Comparison of ENCODE assay signal across 8 cellular contexts in the genomic region with DNA sequence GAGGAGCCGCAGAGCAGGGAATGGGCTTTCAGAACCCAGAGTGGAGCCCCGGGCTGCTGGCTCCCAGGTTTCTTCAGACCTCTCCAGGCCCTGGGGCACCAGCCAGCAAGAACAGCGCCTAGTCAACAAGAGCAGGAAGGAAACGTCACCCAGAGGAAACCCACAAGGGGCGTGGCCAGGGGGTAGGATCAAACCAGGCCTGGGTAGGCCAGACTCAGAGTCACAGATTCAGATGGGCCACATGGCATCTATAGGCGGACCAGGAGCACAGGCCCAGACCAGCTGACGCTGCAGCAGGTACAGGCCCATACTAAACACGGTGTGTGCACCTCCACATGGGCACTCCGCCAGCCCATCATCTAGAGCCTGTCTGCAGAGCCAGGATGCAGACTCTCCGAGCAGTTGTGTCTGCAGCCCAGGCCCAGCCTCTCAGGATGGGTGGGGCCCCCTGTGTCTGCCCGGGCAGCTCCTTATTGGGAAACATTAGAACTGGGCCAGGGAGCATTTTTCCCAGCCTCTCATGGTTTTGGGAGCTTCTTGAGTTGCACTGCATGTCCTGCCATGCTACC. TPM values are rescaled to one million over a fixed set of nuclear protein-coding genes. Genes with fewer than 3 reads are reported as not detected.
DNase-seq lines count a peak whose midpoint lies in the region; ATAC-seq, FAIRE-seq and TF ChIP-seq lines count a peak whose summit lies in the region.

A gene (minus strand): TSS at position 127 of the 569 bp plus-strand sequence. CDS start 552 bp downstream, outside the sequence.

- TF ChIP-seq POLR2A in suprapubic skin (IDR thresholded peaks at IDR 0.05), result peak; percentile 64 to 71

- no peaks in the 10 kb centered on the region for H3K9me3 ChIP-seq in suprapubic skin

- in situ Hi-C loops in ACHN (cut with HindIII; ENCODE audit: low pct_ligation_motif_present, low pct_unique_long_range_greater_than_20kb, low sequenced_read_pairs), result no loop called here

- FAIRE-seq in RCC 7860 (lab: Jason Lieb, UNC), result no peak

- H3K27me3 ChIP-seq in suprapubic skin, result no peaks in the 10 kb centered on the region

- WGBS in suprapubic skin, result 5% methylated on average over 5 of the region's 11 CpGs

- H3K4me3 ChIP-seq in fibroblast of villous mesenchyme (ENCODE audit: low read depth, low read length), result peak within 1 kb of the TSS; percentile 61
- H3K4me3 ChIP-seq in suprapubic skin, result peak within 1 kb of the TSS; percentile 56

- H3K36me3 ChIP-seq in suprapubic skin, result peaks cover 20% of the 10 kb centered on the region

- TF ChIP-seq EP300 in suprapubic skin (IDR thresholded peaks at IDR 0.05), result no peak

- DNase-seq in ACHN (peak; percentile 92), RCC 7860 (ENCODE audit: low spot score) (peak; percentile 71), fibroblast of villous mesenchyme (ENCODE audit: low read depth) (peak; percentile 94), omental fat pad (ENCODE audit: low spot score) (peak; percentile 58), suprapubic skin (ENCODE audit: low spot score in 2 of 2) (peak; percentile 96)
- peak; percentile 84 to 93 for DNase-seq in activated T-helper 1 cell treated with anti-CD3 and anti-CD28 coated beads, Interleukin-2, amount 50 U/mL, for 16 hours (ENCODE audit: low read depth in 1 of 2, low spot score in 1 of 2)

- H3K4me1 ChIP-seq in suprapubic skin, result peaks cover 51% of the 10 kb centered on the region

- peak; percentile 75 for ATAC-seq in GM18870 (IDR thresholded peaks at IDR 0.05; ENCODE audit: unreplicated experiment)
- peak; percentile 79 for ATAC-seq in HG03108 (IDR thresholded peaks at IDR 0.05; ENCODE audit: unreplicated experiment)
- ATAC-seq in omental fat pad (ENCODE audit: low FRiP score), result peak; percentile 85

- peak within 1 kb of the TSS; percentile 90 for H3K27ac ChIP-seq in suprapubic skin

- TF ChIP-seq CTCF in fibroblast of villous mesenchyme (IDR thresholded peaks at IDR 0.05; ENCODE audit: insufficient read depth, low read depth, low read length), result no peak
- no peak for TF ChIP-seq CTCF in omental fat pad (IDR thresholded peaks at IDR 0.05)
- no peak for TF ChIP-seq CTCF in suprapubic skin (IDR thresholded peaks at IDR 0.05)

RNA-seq across cellular contexts. Expression of the gene that starts here (rescaled TPM):
- total RNA-seq in fibroblast of villous mesenchyme (33.2 and 45.1 TPM in 2 replicates), omental fat pad (10 to 100 TPM; 26.1 to 88.3 (median 28.8) TPM), suprapubic skin (100 to 1,000 TPM in 1 of 4 donors, 10 to 100 TPM in 3; 66.9 to 279 (median 95.8) TPM)

Comparison
In these comparisons a context has a peak if more than half of its experiments do, and no peak if none do; other contexts are left out.
1. Peak in every context shown above with its lines: DNase-seq, ATAC-seq, H3K4me3 ChIP-seq and H3K27ac ChIP-seq.